1 cellular context compared by ENCODE assay signal in genomic region chr10:23370106-23370505, GRCh38.
TF ChIP-seq lines count a peak whose summit lies in the region.

No MANE protein-coding gene starts in this region.

TF ChIP-seq in H1, 55 proteins besides CTCF, POLR2A, EP300 and RAD21 (continued from another document):
- TF ChIP-seq CHD7 (IDR thresholded peaks at IDR 0.05; ENCODE audit: insufficient replicate concordance, low read length): no peak
- TF ChIP-seq MAFK (IDR thresholded peaks at IDR 0.05; ENCODE audit: low read depth, low read length): no peak
- no peak for TF ChIP-seq SP1 (IDR thresholded peaks at IDR 0.05; ENCODE audit: low read depth, low read length)
